In genomic region chrX:146956760-146957159, GRCh38 we compare ENCODE assay signal across 29 cellular contexts.
"Had no signal": no experiment of that assay in that cellular context is flagged by ENCODE, and none has a peak within 500 bp of the region (broad histone marks: within the 10 kb centered on the region; RNA-seq: fewer than 3 reads in every experiment).

No MANE protein-coding gene starts in this region.

- H3K4me3 ChIP-seq: stomach, suprapubic skin, testis, thoracic aorta, thyroid gland, tibial artery, tibial nerve, transverse colon, upper lobe of left lung, upper lobe of right lung, uterus, vagina had no signal

- H3K9me3 ChIP-seq: suprapubic skin, testis, thoracic aorta, thyroid gland, transverse colon, upper lobe of left lung, upper lobe of right lung, uterus, vagina had no signal

- DNase-seq: stimulated activated CD4-positive, alpha-beta T cell treated with anti-CD3 and anti-CD28 coated beads, Interleukin-2, amount 100 ng/mL, for 48 hours; stimulated activated CD4-positive, alpha-beta T cell treated with anti-CD3 and anti-CD28 coated beads, Interleukin-4, amount 100 ng/mL, for 1 hour; stimulated activated CD4-positive, alpha-beta T cell treated with anti-CD3 and anti-CD28 coated beads, Interleukin-4, amount 100 ng/mL, for 24 hours; stimulated activated CD4-positive, alpha-beta T cell treated with anti-CD3 and anti-CD28 coated beads, Interleukin-4, amount 100 ng/mL, for 4 hours; stimulated activated CD8-positive, alpha-beta memory T cell treated with anti-CD3 and anti-CD28 coated beads, Interleukin-4, amount 100 ng/mL, for 48 hours; stimulated activated naive B cell treated with anti-CD40 and anti-IgM and Interleukin-4, amounts not matched to agents 10 μg/mL and 1 μg/mL and 100 μg/mL, for 72 hours; stimulated activated naive CD4-positive, alpha-beta T cell; stimulated activated naive CD4-positive, alpha-beta T cell treated with Interleukin-2 at 50 U/mL for 16 hours; stimulated activated naive CD8-positive, alpha-beta T cell treated with anti-CD3 and anti-CD28 coated beads, Interleukin-15, amount 100 ng/mL, for 72 hours; stimulated activated naive CD8-positive, alpha-beta T cell treated with anti-CD3 and anti-CD28 coated beads, Interleukin-15, Interleukin-2, amounts not matched to agents 100 U/mL and 50 U/mL, for 24 hours; stomach; substantia nigra; testis; thyroid gland; tibial artery; transverse colon; trophoblast cell; upper lobe of left lung; upper lobe of right lung; uterus had no signal

- H3K9me3 Mint-ChIP-seq: stimulated activated naive CD8-positive, alpha-beta T cell treated with anti-CD3 and anti-CD28 coated beads, Interleukin-15, amount 100 ng/mL, for 72 hours; type B pancreatic cell had no signal

- H3K4me1 Mint-ChIP-seq: stimulated activated effector memory CD8-positive, alpha-beta T cell treated with anti-CD3 and anti-CD28 coated beads, Interleukin-12 subunit alpha, Interleukin-12 subunit beta, amount 100 ng/mL, for 72 hours; stimulated activated memory B cell treated with anti-CD40 and anti-IgM and Interleukin-4, amounts not matched to agents 10 μg/mL and 1 μg/mL and 100 μg/mL, for 72 hours; stimulated activated naive B cell treated with anti-CD40 and anti-IgM and Interleukin-4, amounts not matched to agents 10 μg/mL and 1 μg/mL and 100 μg/mL, for 72 hours; stimulated activated naive CD8-positive, alpha-beta T cell treated with anti-CD3 and anti-CD28 coated beads, Interleukin-15, amount 100 ng/mL, for 72 hours had no signal

- H3K27me3 ChIP-seq: stomach, suprapubic skin, testis, thyroid gland, tibial artery, tibial nerve, transverse colon, upper lobe of left lung, upper lobe of right lung, uterus, vagina had no signal

- H3K27ac ChIP-seq: stomach, suprapubic skin, testis, thoracic aorta, thyroid gland, tibial artery, tibial nerve, transverse colon, upper lobe of left lung, upper lobe of right lung, uterus, vagina had no signal

- H3K4me1 ChIP-seq: stomach, suprapubic skin, testis, thyroid gland, tibial artery, tibial nerve, transverse colon, upper lobe of left lung, upper lobe of right lung, uterus, vagina had no signal

- FAIRE-seq: urothelium cell line had no signal

- H3K36me3 ChIP-seq: stomach, suprapubic skin, thoracic aorta, thyroid gland, tibial artery, tibial nerve, transverse colon, upper lobe of left lung, upper lobe of right lung, uterus, vagina had no signal

- H3K36me3 Mint-ChIP-seq: stimulated activated effector memory CD8-positive, alpha-beta T cell treated with anti-CD3 and anti-CD28 coated beads, Interleukin-12 subunit alpha, Interleukin-12 subunit beta, amount 100 ng/mL, for 72 hours; stimulated activated memory B cell treated with anti-CD40 and anti-IgM and Interleukin-4, amounts not matched to agents 10 μg/mL and 1 μg/mL and 100 μg/mL, for 72 hours; stimulated activated naive B cell treated with anti-CD40 and anti-IgM and Interleukin-4, amounts not matched to agents 10 μg/mL and 1 μg/mL and 100 μg/mL, for 72 hours; type B pancreatic cell had no signal

- H3K27ac Mint-ChIP-seq: stimulated activated effector memory CD8-positive, alpha-beta T cell treated with anti-CD3 and anti-CD28 coated beads, Interleukin-12 subunit alpha, Interleukin-12 subunit beta, amount 100 ng/mL, for 72 hours; stimulated activated memory B cell treated with anti-CD40 and anti-IgM and Interleukin-4, amounts not matched to agents 10 μg/mL and 1 μg/mL and 100 μg/mL, for 72 hours; stimulated activated naive B cell treated with anti-CD40 and anti-IgM and Interleukin-4, amounts not matched to agents 10 μg/mL and 1 μg/mL and 100 μg/mL, for 72 hours; stimulated activated naive CD8-positive, alpha-beta T cell treated with anti-CD3 and anti-CD28 coated beads, Interleukin-15, amount 100 ng/mL, for 72 hours; stimulated activated naive CD8-positive, alpha-beta T cell treated with anti-CD3 and anti-CD28 coated beads, Interleukin-15, Interleukin-2, amounts not matched to agents 100 ng/mL and 50 ng/mL, for 24 hours; type B pancreatic cell had no signal

- H3K4me3 Mint-ChIP-seq: stimulated activated effector memory CD8-positive, alpha-beta T cell treated with anti-CD3 and anti-CD28 coated beads, Interleukin-12 subunit alpha, Interleukin-12 subunit beta, amount 100 ng/mL, for 72 hours; stimulated activated memory B cell treated with anti-CD40 and anti-IgM and Interleukin-4, amounts not matched to agents 10 μg/mL and 1 μg/mL and 100 μg/mL, for 72 hours; stimulated activated naive B cell treated with anti-CD40 and anti-IgM and Interleukin-4, amounts not matched to agents 10 μg/mL and 1 μg/mL and 100 μg/mL, for 72 hours; stimulated activated naive CD8-positive, alpha-beta T cell treated with anti-CD3 and anti-CD28 coated beads, Interleukin-15, amount 100 ng/mL, for 72 hours; stimulated activated naive CD8-positive, alpha-beta T cell treated with anti-CD3 and anti-CD28 coated beads, Interleukin-15, Interleukin-2, amounts not matched to agents 100 ng/mL and 50 ng/mL, for 24 hours; type B pancreatic cell had no signal

- H3K27me3 Mint-ChIP-seq: stimulated activated memory B cell treated with anti-CD40 and anti-IgM and Interleukin-4, amounts not matched to agents 10 μg/mL and 1 μg/mL and 100 μg/mL, for 72 hours; stimulated activated naive B cell treated with anti-CD40 and anti-IgM and Interleukin-4, amounts not matched to agents 10 μg/mL and 1 μg/mL and 100 μg/mL, for 72 hours; stimulated activated naive CD8-positive, alpha-beta T cell treated with anti-CD3 and anti-CD28 coated beads, Interleukin-15, amount 100 ng/mL, for 72 hours; stimulated activated naive CD8-positive, alpha-beta T cell treated with anti-CD3 and anti-CD28 coated beads, Interleukin-15, Interleukin-2, amounts not matched to agents 100 ng/mL and 50 ng/mL, for 24 hours; type B pancreatic cell had no signal

- ATAC-seq: stimulated activated effector memory CD8-positive, alpha-beta T cell treated with anti-CD3 and anti-CD28 coated beads, Interleukin-12 subunit alpha, Interleukin-12 subunit beta, amount 100 ng/mL, for 72 hours; stimulated activated memory B cell treated with anti-CD40 and anti-IgM and Interleukin-4, amounts not matched to agents 10 μg/mL and 1 μg/mL and 100 μg/mL, for 72 hours; stimulated activated naive B cell treated with anti-CD40 and anti-IgM and Interleukin-4, amounts not matched to agents 10 μg/mL and 1 μg/mL and 100 μg/mL, for 72 hours; stimulated activated naive CD8-positive, alpha-beta T cell treated with anti-CD3 and anti-CD28 coated beads, Interleukin-15, amount 100 ng/mL, for 72 hours; stimulated activated naive CD8-positive, alpha-beta T cell treated with anti-CD3 and anti-CD28 coated beads, Interleukin-15, Interleukin-2, amounts not matched to agents 100 U/mL and 50 U/mL, for 24 hours; upper lobe of right lung had no signal
